Comparison of ENCODE assay signal across 23 cellular contexts in genomic region chr3:161224786-161225185, GRCh38. TPM values are rescaled to one million over a fixed set of nuclear protein-coding genes. Genes with fewer than 3 reads are reported as not detected.
DNase-seq lines count a peak whose midpoint lies in the region; ATAC-seq, FAIRE-seq and TF ChIP-seq lines count a peak whose summit lies in the region.
"Had no signal": no experiment of that assay in that cellular context is flagged by ENCODE, and none has a peak within 500 bp of the region (broad histone marks: within the 10 kb centered on the region; RNA-seq: fewer than 3 reads in every experiment).

No MANE protein-coding gene starts in this region.

- no peak for TF ChIP-seq RAD21 in K562 (CRISPR knock-in tag; conservative IDR thresholded peaks at IDR 0.05 in 1 of 2, IDR thresholded peaks at IDR 0.05 in 1 of 2)

- DNase-seq in LNCaP clone FGC (ENCODE audit: low read depth): peak; percentile 85
- no peak for DNase-seq in K562 (ENCODE audit: extremely low read depth in 1 of 4, low spot score in 3 of 4)
- peak in 1 of 3 donors; percentile 71 for DNase-seq in right lobe of liver
- no peak for DNase-seq in NCI-H526 treated with DMSO at 0.1 percent for 48 hours (lab: John Stamatoyannopoulos, UW)
- DNase-seq in A673 (ENCODE audit: low spot score): no peak
- no peak for DNase-seq in GM13977 (ENCODE audit: low spot score)
- DNase-seq: activated CD4-positive, alpha-beta T cell treated with anti-CD3 and anti-CD28 coated beads, Interleukin-2, amount 50 U/mL, for 1 hour; activated T-cell treated with anti-CD3 and anti-CD28 coated beads, Interleukin-2, amount 50 U/mL, for 4 hours; amygdala; left lung; naive B cell; NCI-H1436 treated with DMSO at 0.1 percent for 48 hours; NCI-H345; NCI-H774; nucleus accumbens; T-helper 9 cell; tibial artery had no signal

- H3K27me3 ChIP-seq in BLaER1 treated with 17β-estradiol and CSF1 and Interleukin-3, amounts not matched to agents 10 nM and 100 nM: no peaks in the 10 kb centered on the region
- H3K27me3 ChIP-seq in K562 (ENCODE audit: control insufficient read depth in 2 of 2, insufficient read depth in 2 of 2, low read length in 2 of 2) (no peaks in the 10 kb centered on the region), right lobe of liver (no peaks in the 10 kb centered on the region), A673 (replicated peaks; ENCODE audit: insufficient read depth, low read depth, low read length, poor library complexity) (no peaks in the 10 kb centered on the region)
- H3K27me3 ChIP-seq: cardiac muscle cell, left lung, tibial artery had no signal

- peak overlapping the region; percentile 6 to 90 (median 84); a peak in 14 of 22 replicates for H3K4me2 ChIP-seq in BLaER1 treated with 17β-estradiol and CSF1 and Interleukin-3, amounts not matched to agents 10 nM and 100 nM
- H3K4me2 ChIP-seq in K562 (ENCODE audit: insufficient read depth, low read length): 0 out of 2 replicates have a peak overlapping the region, but pooled peaks have one; percentile 3

- peaks cover 85% of the 10 kb centered on the region for H3K79me2 ChIP-seq in K562 (ENCODE audit: control insufficient read depth, insufficient read depth, low read length)

- in situ Hi-C loops in K562 (cut with MboI): loop anchor here (25.0 kb wide), 1 partner anchor 1012 kb away; no protein-coding TSS in a partner anchor
- in situ Hi-C loops in GM13977 (cut with MboI; ENCODE audit: low pct_unique_long_range_greater_than_20kb, low sequenced_read_pairs, unreplicated experiment): no loop called here

- H4K20me1 ChIP-seq in BLaER1 treated with 17β-estradiol and CSF1 and Interleukin-3, amounts not matched to agents 10 nM and 100 nM: peaks cover 16 to 70% (median 51%) of the 10 kb centered on the region in 11 experiments; a peak in 20 of 22 replicates
- H4K20me1 ChIP-seq in K562 (replicated peaks; ENCODE audit: control insufficient read depth, insufficient read depth, low read length): peaks cover 7% of the 10 kb centered on the region; the same call in 1 of the 2 replicates

- H3K4me3 ChIP-seq in BLaER1 treated with 17β-estradiol and CSF1 and Interleukin-3, amounts not matched to agents 10 nM and 100 nM: peak overlapping the region in 3 of 10 experiments; percentile 9 to 99 (median 94); a peak in 5 of 20 replicates
- H3K4me3 ChIP-seq in LNCaP clone FGC (ENCODE audit: low read depth, low read length): no peak overlapping the region
- no peak overlapping the region for H3K4me3 ChIP-seq in K562
- H3K4me3 ChIP-seq in right lobe of liver: peak overlapping the region; percentile 14 to 36 (median 32)
- H3K4me3 ChIP-seq in A673 (ENCODE audit: low read depth, low read length, poor library complexity, severe bottlenecking): no peak overlapping the region
- H3K4me3 ChIP-seq: cardiac muscle cell, left lung, tibial artery had no signal

- ATAC-seq in K562: no peak
- peak; percentile 42 to 70 (median 50) for ATAC-seq in right lobe of liver
- ATAC-seq: activated T-cell treated with anti-CD3 and anti-CD28 coated beads, Interleukin-2, amount 50 U/mL, for 4 hours; HCT116; left lung; Right ventricle myocardium inferior; SK-N-SH treated with all-trans-retinoic acid at 6 μM for 48 hours had no signal

- no peaks in the 10 kb centered on the region for H3K9me3 ChIP-seq in BLaER1 treated with 17β-estradiol and CSF1 and Interleukin-3, amounts not matched to agents 10 nM and 100 nM (replicated peaks in 1 of 11)
- H3K9me3 ChIP-seq in K562 (replicated peaks; ENCODE audit: control insufficient read depth, insufficient read depth, low read depth, low read length) (no peaks in the 10 kb centered on the region), right lobe of liver (no peaks in the 10 kb centered on the region), A673 (ENCODE audit: low read depth, low read length, poor library complexity, severe bottlenecking) (no peaks in the 10 kb centered on the region)
- H3K9me3 ChIP-seq: left lung, tibial artery had no signal

- TF ChIP-seq EP300 in K562 (IDR thresholded peaks at IDR 0.05; ENCODE audit: low read length): no peak

- POLR2A ChIA-PET in K562 (lab: Yijun Ruan, JAX) (no interaction called here), A673 (lab: Charles Lee; ENCODE audit: low non-redundant PET) (no interaction called here)

- peaks cover 25 to 57% (median 30%) of the 10 kb centered on the region in 10 experiments for H3K4me1 ChIP-seq in BLaER1 treated with 17β-estradiol and CSF1 and Interleukin-3, amounts not matched to agents 10 nM and 100 nM
- H3K4me1 ChIP-seq in K562 (replicated peaks in 1 of 2; ENCODE audit: control insufficient read depth in 2 of 2, insufficient read depth in 2 of 2, low read length in 2 of 2) (no peaks in the 10 kb centered on the region; a peak in 3 of 5 replicates), right lobe of liver (peaks cover 0 to 36% (median 9%) of the 10 kb centered on the region in 4 donors), A673 (ENCODE audit: insufficient read depth, low read length, poor library complexity, severe bottlenecking) (peaks cover 4% of the 10 kb centered on the region)

- no peak overlapping the region for H3K27ac ChIP-seq in BLaER1 treated with 17β-estradiol and CSF1 and Interleukin-3, amounts not matched to agents 10 nM and 100 nM
- no peak overlapping the region for H3K27ac ChIP-seq in K562 (ENCODE audit: extremely low read depth, low read depth, low read length)
- H3K27ac ChIP-seq in right lobe of liver: peak overlapping the region; percentile 51 to 98 (median 61)
- H3K27ac ChIP-seq in A673 (ENCODE audit: low read depth, low read length, poor library complexity, severe bottlenecking): no peak overlapping the region
- H3K27ac ChIP-seq: cardiac muscle cell, KMS-11, left lung, tibial artery had no signal

- H2AFZ ChIP-seq in K562 (ENCODE audit: low read depth, low read length): no peak overlapping the region

- TF ChIP-seq CTCF in LNCaP clone FGC (IDR thresholded peaks at IDR 0.05; ENCODE audit: control insufficient read depth, extremely low read depth, insufficient read depth) (no peak), K562 (IDR thresholded peaks at IDR 0.05 in 2 of 3, conservative IDR thresholded peaks at IDR 0.05 in 1 of 3; ENCODE audit: insufficient read depth in 2 of 3, low read depth in 1 of 3, low read length in 3 of 3) (no peak), right lobe of liver (IDR thresholded peaks at IDR 0.05) (no peak), A673 (conservative IDR thresholded peaks at IDR 0.05; ENCODE audit: low read depth, low read length) (no peak), GM13977 (IDR thresholded peaks at IDR 0.05; ENCODE audit: extremely low read depth, insufficient read depth, missing control alignments) (no peak)

- peaks cover 55 to 74% (median 63%) of the 10 kb centered on the region in 11 experiments for H3K36me3 ChIP-seq in BLaER1 treated with 17β-estradiol and CSF1 and Interleukin-3, amounts not matched to agents 10 nM and 100 nM
- peaks cover 65% of the 10 kb centered on the region for H3K36me3 ChIP-seq in K562 (ENCODE audit: control insufficient read depth, insufficient read depth, low read length)
- H3K36me3 ChIP-seq in right lobe of liver: peaks cover 0 to 26% (median 12%) of the 10 kb centered on the region in 4 donors
- H3K36me3 ChIP-seq in A673 (ENCODE audit: insufficient read depth, low read length, poor library complexity, severe bottlenecking): peaks cover 29% of the 10 kb centered on the region

- no peak for FAIRE-seq in K562 (lab: Jason Lieb, UNC)

- CTCF ChIA-PET in K562 (lab: Yijun Ruan, JAX; ENCODE audit: low intra/inter-chr PET ratio) (no interaction called here), A673 (lab: Charles Lee) (no interaction called here)

- no peak overlapping the region for H3K9ac ChIP-seq in BLaER1 treated with 17β-estradiol and CSF1 and Interleukin-3, amounts not matched to agents 10 nM and 100 nM
- no peak overlapping the region for H3K9ac ChIP-seq in K562 (ENCODE audit: insufficient read depth in 1 of 2, low read depth in 2 of 2, low read length in 2 of 2)
- H3K9ac ChIP-seq: KMS-11 had no signal

- WGBS in K562 (ENCODE audit: insufficient coverage, low coverage, missing lambda C conversion rate): 95% methylated on average over 8 of the region's 8 CpGs
- WGBS in right lobe of liver (ENCODE audit: insufficient coverage, low coverage, low lambda C conversion rate, missing lambda C conversion rate): 47% methylated on average over 8 of the region's 8 CpGs

- no peaks in the 10 kb centered on the region for H3K9me1 ChIP-seq in K562 (ENCODE audit: control insufficient read depth, insufficient read depth, low read length)

- no TSS peak for BruUV-seq in K562 (replicated peaks; lab: Mats Ljungman, UMichigan)
- BruUV-seq in A673 (replicated peaks; lab: Mats Ljungman, UMichigan): no TSS peak

- intact Hi-C loops in K562 (cut with micrococcal nuclease) (loop anchor here (5.0 kb wide), 1 partner anchor 777 kb away; the partner anchor contains the start of gene TRIM59), right lobe of liver (cut with DNase I) (no loop called here), A673 (cut with micrococcal nuclease; ENCODE audit: unreplicated experiment) (no loop called here)

- no peak for TF ChIP-seq POLR2A in K562 (conservative IDR thresholded peaks at IDR 0.05)
- TF ChIP-seq POLR2A in right lobe of liver (IDR thresholded peaks at IDR 0.05): no peak

TF ChIP-seq in K562, 482 proteins besides CTCF, POLR2A, EP300 and RAD21:
- no peak for TF ChIP-seq RBM15 (IDR thresholded peaks at IDR 0.05; ENCODE audit: insufficient read depth, low read length)
TF ChIP-seq in K562: peak in this region for 0.

RNA-seq across cellular contexts. Expression of gene NMD3, which starts 3.7 kb away (rescaled TPM):
- 58.4 and 103 TPM in 2 replicates for total RNA-seq in K562 (2011; cell fraction: chromatin; rRNA removed; ENCODE audit: low replicate concordance)
- 37.9 and 41.5 TPM in 2 replicates for total RNA-seq in K562 (2011; cell fraction: nucleolus; rRNA removed)
- total RNA-seq in K562 (2011; cell fraction: nucleoplasm; rRNA removed): 45.5 and 54.7 TPM in 2 replicates
- 60.3 and 63.5 TPM in 2 replicates for total RNA-seq in K562 (2014; rRNA removed)
- total RNA-seq in K562 (2014; rRNA removed; fragmentation: Illumina TruSeq; extraction: Trizol): 121 and 133 TPM in 2 replicates
- total RNA-seq in K562 (2015; rRNA removed; fragmentation: Illumina TruSeq; extraction: Trizol): 69.0 and 77.0 TPM in 2 replicates
- total RNA-seq in K562 (2021): 105 and 111 TPM in 2 replicates
- 107 and 129 TPM in 2 replicates for polyA plus RNA-seq in K562 (2011; rRNA removed)
- 25.1 and 41.6 TPM in 2 replicates for polyA plus RNA-seq in K562 (2011; cell fraction: cytosol; rRNA removed)
- 39.7 and 55.4 TPM in 2 replicates for polyA plus RNA-seq in K562 (2011; cell fraction: nucleus; rRNA removed)
- 73.3 and 75.3 TPM in 2 replicates for polyA plus RNA-seq in K562 (2012)
- polyA plus RNA-seq in K562 (2014; fragmentation: Illumina TruSeq; extraction: Trizol): 96.9 and 100 TPM in 2 replicates
- polyA plus RNA-seq in K562 (2014; fragmentation: Nextera tagmentation; extraction: Ambion mirVana): 100 to 1,000 TPM; 147 to 178 TPM
- polyA plus RNA-seq in K562 (2014; rRNA removed): 63.6 and 73.9 TPM in 2 replicates
- 248 and 292 TPM in 2 replicates for polyA minus RNA-seq in K562 (2011; rRNA and poly(A)+ RNA removed)
- 69.3 and 87.1 TPM in 2 replicates for polyA minus RNA-seq in K562 (2011; cell fraction: cytosol; rRNA and poly(A)+ RNA removed)
- polyA minus RNA-seq in K562 (2011; cell fraction: nucleus; rRNA and poly(A)+ RNA removed): 50.4 and 91.6 TPM in 2 replicates
- 10 to 100 TPM; 33.3 to 46.7 (median 42.2) TPM for total RNA-seq in right lobe of liver
- total RNA-seq in A673 (2021): 46.7 and 51.1 TPM in 2 replicates

Comparison
In these comparisons a context has a peak if more than half of its experiments do, and no peak if none do; other contexts are left out.
1. H3K27ac ChIP-seq: peak in right lobe of liver (3 of 3); none in BLaER1 treated with 17β-estradiol and CSF1 and Interleukin-3, amounts not matched to agents 10 nM and 100 nM (0 of 11), K562 (single experiment) and A673 (single experiment).
2. H3K4me3 ChIP-seq: peak in right lobe of liver (3 of 3); none in LNCaP clone FGC (single experiment), K562 (single experiment) and A673 (single experiment).